Comparison of ENCODE assay signal across 8 cellular contexts in genomic region chr1:183039985-183040447, GRCh38. TPM values are rescaled to one million over a fixed set of nuclear protein-coding genes. Genes with fewer than 3 reads are reported as not detected.
DNase-seq lines count a peak whose midpoint lies in the region; ATAC-seq and TF ChIP-seq lines count a peak whose summit lies in the region.
"Had no signal": no experiment of that assay in that cellular context is flagged by ENCODE, and none has a peak within 500 bp of the region (broad histone marks: within the 10 kb centered on the region; RNA-seq: fewer than 3 reads in every experiment).

No MANE protein-coding gene starts in this region.

- no peaks in the 10 kb centered on the region for H3K27me3 ChIP-seq in PC-3 (ENCODE audit: low read length)
- no peaks in the 10 kb centered on the region for H3K27me3 ChIP-seq in gastroesophageal sphincter
- no peaks in the 10 kb centered on the region for H3K27me3 ChIP-seq in tibial nerve

- no peak overlapping the region for H3K9ac ChIP-seq in PC-3 (ENCODE audit: low read length)

- H4K20me1 ChIP-seq in PC-3 (ENCODE audit: low read length): no peaks in the 10 kb centered on the region

- H3K4me1 ChIP-seq in PC-3 (ENCODE audit: insufficient read depth, low read length): peaks cover 24% of the 10 kb centered on the region
- H3K4me1 ChIP-seq in gastroesophageal sphincter: peaks cover 32 to 95% (median 35%) of the 10 kb centered on the region in 3 donors
- H3K4me1 ChIP-seq in tibial nerve: peaks cover 0 to 95% (median 44%) of the 10 kb centered on the region in 4 donors

- peaks cover 93% of the 10 kb centered on the region for H3K79me2 ChIP-seq in PC-3 (ENCODE audit: low read length)

- intact Hi-C loops in PC-3 (cut with micrococcal nuclease): no loop called here

- POLR2A ChIA-PET in PC-3 (lab: Charles Lee; ENCODE audit: unreplicated experiment): no interaction called here

- H3K36me3 ChIP-seq in PC-3 (ENCODE audit: low read depth, low read length): no peaks in the 10 kb centered on the region
- H3K36me3 ChIP-seq in gastroesophageal sphincter: peaks cover 0 to 7% of the 10 kb centered on the region in 2 donors
- H3K36me3 ChIP-seq in tibial nerve: no peaks in the 10 kb centered on the region

- H3K4me2 ChIP-seq in PC-3 (ENCODE audit: low read length): no peak overlapping the region

- H3F3A ChIP-seq in PC-3 (ENCODE audit: low read length, unreplicated experiment): no peaks in the 10 kb centered on the region

- TF ChIP-seq EP300 in gastroesophageal sphincter (IDR thresholded peaks at IDR 0.05): no peak
- no peak for TF ChIP-seq EP300 in tibial nerve (IDR thresholded peaks at IDR 0.05)

- ATAC-seq in PC-3 (no peak), gastroesophageal sphincter (no peak), GM19351 (IDR thresholded peaks at IDR 0.05; ENCODE audit: unreplicated experiment) (no peak)
- no peak for ATAC-seq in activated CD4-positive, CD25-positive, alpha-beta regulatory T cell treated with anti-CD3 and anti-CD28 coated beads, Interleukin-2, amount 50 U/mL, for 24 hours

- H3K4me3 ChIP-seq in HFF-Myc (replicated peaks; ENCODE audit: low read depth, low read length): no peak overlapping the region
- no peak overlapping the region for H3K4me3 ChIP-seq in PC-3 (ENCODE audit: low read length)
- H3K4me3 ChIP-seq in gastroesophageal sphincter: no peak overlapping the region
- no peak overlapping the region for H3K4me3 ChIP-seq in tibial nerve

- WGBS in gastroesophageal sphincter (ENCODE audit: low coverage in 1 of 2), 2 donors: 9 to 10% methylated on average over 3 of the region's 3 CpGs
- 0 to 10% methylated on average over 3 of the region's 3 CpGs for WGBS in tibial nerve, 2 donors

- TF ChIP-seq CTCF in HFF-Myc (IDR thresholded peaks at IDR 0.05; ENCODE audit: low read depth, low read length, missing control alignments): no peak
- no peak for TF ChIP-seq CTCF in PC-3 (conservative IDR thresholded peaks at IDR 0.05; ENCODE audit: low read depth, low read length)
- no peak for TF ChIP-seq CTCF in gastroesophageal sphincter (IDR thresholded peaks at IDR 0.05)
- TF ChIP-seq CTCF in tibial nerve (IDR thresholded peaks at IDR 0.05): no peak

- BruUV-seq in PC-3 (replicated peaks; lab: Mats Ljungman, UMichigan): no TSS peak

- H2AFZ ChIP-seq in PC-3 (ENCODE audit: low read length): no peak overlapping the region

- CTCF ChIA-PET in PC-3 (lab: Charles Lee): no interaction called here

- H3K27ac ChIP-seq in PC-3 (ENCODE audit: low read length): peak overlapping the region; percentile 4; the same call in 1 of the 2 replicates
- peak overlapping the region in 3 of 4 donors; percentile 24 to 52 (median 51) for H3K27ac ChIP-seq in gastroesophageal sphincter
- H3K27ac ChIP-seq in tibial nerve: peak overlapping the region; percentile 1 to 90 (median 66)

- TF ChIP-seq POLR2A in gastroesophageal sphincter (IDR thresholded peaks at IDR 0.05) (no peak), tibial nerve (IDR thresholded peaks at IDR 0.05) (no peak)

- peak; percentile 77 for DNase-seq in HFF-Myc (ENCODE audit: extremely low read depth, low read depth)
- DNase-seq in PC-3: no peak
- DNase-seq in tibial nerve (ENCODE audit: low spot score in 2 of 2): no peak
- DNase-seq in RPMI8226: no peak
- DNase-seq: NCI-H1694 had no signal

- H3K9me3 ChIP-seq in PC-3 (ENCODE audit: low read length): no peaks in the 10 kb centered on the region
- H3K9me3 ChIP-seq in gastroesophageal sphincter: no peaks in the 10 kb centered on the region
- H3K9me3 ChIP-seq in tibial nerve: no peaks in the 10 kb centered on the region

- no peaks in the 10 kb centered on the region for H3K9me2 ChIP-seq in PC-3 (replicated peaks; ENCODE audit: low read length)

RNA-seq across cellular contexts. Expression of gene LAMC1, which starts 16.8 kb away (rescaled TPM):
- 71.5 TPM in 2 replicates for total RNA-seq in PC-3 (2014; rRNA removed)
- 100 to 1,000 TPM; 363 to 528 (median 514) TPM for total RNA-seq in gastroesophageal sphincter
- total RNA-seq in tibial nerve: 100 to 1,000 TPM; 288 to 318 (median 304) TPM

Comparison
In these comparisons a context has a peak if more than half of its experiments do, and no peak if none do; other contexts are left out.
1. H3K27ac ChIP-seq: peak in every context shown above with its lines; median percentile 66 in tibial nerve; 51 in gastroesophageal sphincter; 4 in PC-3.